Comparison of ENCODE assay signal across 18 cellular contexts in genomic region chr4:7160439-7160838, GRCh38. TPM values are rescaled to one million over a fixed set of nuclear protein-coding genes. Genes with fewer than 3 reads are reported as not detected.
DNase-seq lines count a peak whose midpoint lies in the region; ATAC-seq and TF ChIP-seq lines count a peak whose summit lies in the region.
"Had no signal": no experiment of that assay in that cellular context is flagged by ENCODE, and none has a peak within 500 bp of the region (broad histone marks: within the 10 kb centered on the region; RNA-seq: fewer than 3 reads in every experiment).

No MANE protein-coding gene starts in this region.

- H3K27me3 Mint-ChIP-seq in activated CD4-positive, alpha-beta memory T cell treated with anti-CD3 and anti-CD28 coated beads for 36 hours = peaks cover 13% of the 10 kb centered on the region
- H3K27me3 Mint-ChIP-seq in activated CD4-positive, alpha-beta memory T cell treated with anti-CD3 and anti-CD28 coated beads, Interleukin-2, amount 10 ng/mL, durations not matched to agents 7 days and 5 days = peaks cover 20% of the 10 kb centered on the region

- ATAC-seq in mucosa of descending colon (peak; percentile 17), omental fat pad (ENCODE audit: low FRiP score) (no peak)
- ATAC-seq: PC-3 had no signal

- no peaks in the 10 kb centered on the region for H3K4me1 Mint-ChIP-seq in activated CD4-positive, alpha-beta memory T cell treated with anti-CD3 and anti-CD28 coated beads for 36 hours (ENCODE audit: low read depth)
- peaks cover 2% of the 10 kb centered on the region for H3K4me1 Mint-ChIP-seq in activated CD4-positive, alpha-beta memory T cell treated with anti-CD3 and anti-CD28 coated beads, Interleukin-2, amount 10 ng/mL, durations not matched to agents 7 days and 5 days

- no peak overlapping the region for H3K27ac Mint-ChIP-seq in activated CD4-positive, alpha-beta memory T cell treated with anti-CD3 and anti-CD28 coated beads for 36 hours
- H3K27ac Mint-ChIP-seq in activated CD4-positive, alpha-beta memory T cell treated with anti-CD3 and anti-CD28 coated beads, Interleukin-2, amount 10 ng/mL, durations not matched to agents 7 days and 5 days = no peak overlapping the region

- WGBS in transverse colon (ENCODE audit: low coverage in 1 of 2), 2 donors = 38 to 60% methylated on average over 1 to 11 of the region's 11 CpGs

- peak; percentile 3 for DNase-seq in activated CD4-positive, alpha-beta memory T cell treated with anti-CD3 and anti-CD28 coated beads for 36 hours
- no peak for DNase-seq in activated CD4-positive, alpha-beta memory T cell treated with anti-CD3 and anti-CD28 coated beads, Interleukin-2, amount 10 ng/mL, durations not matched to agents 7 days and 5 days
- DNase-seq in head of caudate nucleus (peak in 41 of 42 donors; percentile 15 to 81 (median 49)), mucosa of descending colon (no peak), transverse colon (no peak), SHP77 (lab: John Stamatoyannopoulos, UW) (no peak), omental fat pad (ENCODE audit: low spot score) (no peak), occipital lobe (lab: John Stamatoyannopoulos, UW) (no peak)
- DNase-seq: activated naive CD4-positive, alpha-beta T cell; IMR-90; MM.1S; NCI-H1694; NCI-H82; PC-3; T1000 had no signal

- H3K27ac ChIP-seq in transverse colon = peak overlapping the region in 3 of 4 donors; percentile 6 to 45 (median 28)
- H3K27ac ChIP-seq: C4-2B, thoracic aorta had no signal

- in situ Hi-C loops in transverse colon (cut with MboI; ENCODE audit: low pct_ligation_motif_present in 1 of 4, low pct_unique_long_range_greater_than_20kb in 1 of 4, low sequenced_read_pairs in 3 of 4) = no loop called here

- H3K4me1 ChIP-seq in mucosa of descending colon (ENCODE audit: low read depth) = peaks cover 7% of the 10 kb centered on the region
- H3K4me1 ChIP-seq in transverse colon = peaks cover 0 to 25% (median 9%) of the 10 kb centered on the region in 4 donors

- intact Hi-C loops in activated CD4-positive, alpha-beta memory T cell treated with anti-CD3 and anti-CD28 coated beads for 36 hours (cut with micrococcal nuclease) = no loop called here
- intact Hi-C loops in head of caudate nucleus (cut with DNase I) (no loop called here), mucosa of descending colon (cut with DNase I, micrococcal nuclease) (no loop called here), transverse colon (cut with DNase I; ENCODE audit: low total_unique reads) (no loop called here)

- H3K9me3 Mint-ChIP-seq in activated CD4-positive, alpha-beta memory T cell treated with anti-CD3 and anti-CD28 coated beads for 36 hours = no peaks in the 10 kb centered on the region
- no peaks in the 10 kb centered on the region for H3K9me3 Mint-ChIP-seq in activated CD4-positive, alpha-beta memory T cell treated with anti-CD3 and anti-CD28 coated beads, Interleukin-2, amount 10 ng/mL, durations not matched to agents 7 days and 5 days

- no peak overlapping the region for H3K4me3 Mint-ChIP-seq in activated CD4-positive, alpha-beta memory T cell treated with anti-CD3 and anti-CD28 coated beads for 36 hours
- no peak overlapping the region for H3K4me3 Mint-ChIP-seq in activated CD4-positive, alpha-beta memory T cell treated with anti-CD3 and anti-CD28 coated beads, Interleukin-2, amount 10 ng/mL, durations not matched to agents 7 days and 5 days

- H3K9me3 ChIP-seq in mucosa of descending colon = no peaks in the 10 kb centered on the region
- H3K9me3 ChIP-seq in transverse colon = no peaks in the 10 kb centered on the region
- H3K9me3 ChIP-seq: ovary, thoracic aorta had no signal

- TF ChIP-seq EP300 in transverse colon (IDR thresholded peaks at IDR 0.05; ENCODE audit: low read depth) = no peak

- CTCF ChIA-PET in activated CD4-positive, alpha-beta memory T cell treated with anti-CD3 and anti-CD28 coated beads for 36 hours (lab: Charles Lee) = no interaction called here
- CTCF ChIA-PET in activated CD4-positive, alpha-beta memory T cell treated with anti-CD3 and anti-CD28 coated beads, Interleukin-2, amount 10 ng/mL, durations not matched to agents 7 days and 5 days (lab: Charles Lee) = no interaction called here

- TF ChIP-seq POLR2A in transverse colon (IDR thresholded peaks at IDR 0.05) = no peak

- H3K4me3 ChIP-seq in mucosa of descending colon (no peak overlapping the region), transverse colon (no peak overlapping the region)
- H3K4me3 ChIP-seq: ovary, thoracic aorta had no signal

- H3K36me3 Mint-ChIP-seq in activated CD4-positive, alpha-beta memory T cell treated with anti-CD3 and anti-CD28 coated beads for 36 hours = no peaks in the 10 kb centered on the region
- no peaks in the 10 kb centered on the region for H3K36me3 Mint-ChIP-seq in activated CD4-positive, alpha-beta memory T cell treated with anti-CD3 and anti-CD28 coated beads, Interleukin-2, amount 10 ng/mL, durations not matched to agents 7 days and 5 days (ENCODE audit: low read depth)

- POLR2A ChIA-PET in activated CD4-positive, alpha-beta memory T cell treated with anti-CD3 and anti-CD28 coated beads for 36 hours (lab: Charles Lee) = no interaction called here
- POLR2A ChIA-PET in activated CD4-positive, alpha-beta memory T cell treated with anti-CD3 and anti-CD28 coated beads, Interleukin-2, amount 10 ng/mL, durations not matched to agents 7 days and 5 days (lab: Charles Lee) = no interaction called here

- no peaks in the 10 kb centered on the region for H3K27me3 ChIP-seq in transverse colon
- H3K27me3 ChIP-seq: ovary had no signal

- H3K36me3 ChIP-seq in mucosa of descending colon (ENCODE audit: low read depth) = no peaks in the 10 kb centered on the region
- H3K36me3 ChIP-seq in transverse colon = no peaks in the 10 kb centered on the region
- H3K36me3 ChIP-seq: ovary, thoracic aorta had no signal

- TF ChIP-seq CTCF in mucosa of descending colon (IDR thresholded peaks at IDR 0.05) (no peak), transverse colon (IDR thresholded peaks at IDR 0.05) (no peak), omental fat pad (IDR thresholded peaks at IDR 0.05) (no peak)

RNA-seq across cellular contexts. Expression of gene SORCS2, which starts 31.9 kb away (rescaled TPM):
- total RNA-seq in activated CD4-positive, alpha-beta memory T cell treated with anti-CD3 and anti-CD28 coated beads for 36 hours = under 1 TPM; 0.07 TPM
- under 1 TPM; 0.10 to 0.18 TPM for total RNA-seq in activated CD4-positive, alpha-beta memory T cell treated with anti-CD3 and anti-CD28 coated beads, Interleukin-2, amount 10 ng/mL, durations not matched to agents 7 days and 5 days
- total RNA-seq in mucosa of descending colon (1 to 10 TPM in 2 of 3 donors, under 1 TPM in 1; 0.20 to 3.1 (median 1.5) TPM), transverse colon (1 to 10 TPM in 1 of 4 donors, under 1 TPM in 2, not detected in 1; 0.48 to 1.8 (median 0.68) TPM), omental fat pad (1 to 10 TPM in 2 of 4 donors, under 1 TPM in 2; 0.63 to 4.6 (median 1.2) TPM), occipital lobe (4.1 TPM)

Comparison
In these comparisons a context has a peak if more than half of its experiments do, and no peak if none do; other contexts are left out.
1. DNase-seq: peak in activated CD4-positive, alpha-beta memory T cell treated with anti-CD3 and anti-CD28 coated beads for 36 hours (single experiment) and head of caudate nucleus (41 of 42); none in activated CD4-positive, alpha-beta memory T cell treated with anti-CD3 and anti-CD28 coated beads, Interleukin-2, amount 10 ng/mL, durations not matched to agents 7 days and 5 days (single experiment), mucosa of descending colon (0 of 3), transverse colon (single experiment), SHP77 (0 of 2), omental fat pad (single experiment) and occipital lobe (single experiment).